In genomic region chr18:40662898-40663437, GRCh38 we compare ENCODE assay signal across 19 cellular contexts.
"Had no signal": no experiment of that assay in that cellular context is flagged by ENCODE, and none has a peak within 500 bp of the region (broad histone marks: within the 10 kb centered on the region; RNA-seq: fewer than 3 reads in every experiment).

No MANE protein-coding gene starts in this region.

- H3K4me1 ChIP-seq: esophagus muscularis mucosa, foreskin keratinocyte, gastroesophageal sphincter, heart left ventricle, left lung, lower lobe of right lung had no signal

- H3K27me3 ChIP-seq: dorsolateral prefrontal cortex, esophagus muscularis mucosa, foreskin keratinocyte, gastroesophageal sphincter, heart left ventricle, hepatocyte, left lung had no signal

- H3K4me2 ChIP-seq: hepatocyte had no signal

- H3K4me1 Mint-ChIP-seq: immature natural killer cell had no signal

- H3K27ac ChIP-seq: coronary artery, dorsolateral prefrontal cortex, esophagus muscularis mucosa, foreskin keratinocyte, gastroesophageal sphincter, heart left ventricle, hepatocyte, left lung, lower lobe of right lung had no signal

- ATAC-seq: foreskin keratinocyte, gastroesophageal sphincter, heart left ventricle, left cardiac atrium, left lung, left ventricle myocardium superior, lower lobe of right lung had no signal

- H2AFZ ChIP-seq: hepatocyte had no signal

- H3K4me3 Mint-ChIP-seq: immature natural killer cell had no signal

- H3K9me3 ChIP-seq: esophagus muscularis mucosa, gastroesophageal sphincter, lower lobe of right lung had no signal

- H3K27ac Mint-ChIP-seq: immature natural killer cell had no signal

- H3K4me3 ChIP-seq: coronary artery, dorsolateral prefrontal cortex, esophagus muscularis mucosa, gastroesophageal sphincter, heart left ventricle, hepatocyte, left lung, lower lobe of right lung had no signal

- H3K36me3 Mint-ChIP-seq: immature natural killer cell had no signal

- DNase-seq: dermis blood vessel endothelial cell; dorsolateral prefrontal cortex; effector CD4-positive, alpha-beta T cell; effector memory CD4-positive, alpha-beta T cell; foreskin keratinocyte; hypothalamus; immature natural killer cell; islet precursor cell; left cardiac atrium; left ventricle myocardium superior; lower lobe of right lung; mesendoderm; midbrain had no signal

- H3K36me3 ChIP-seq: esophagus muscularis mucosa, gastroesophageal sphincter, heart left ventricle, left lung, lower lobe of right lung had no signal
